ENCODE assay signal across 16 cellular contexts in genomic region chr4:73727685-73728084, GRCh38. TPM values are rescaled to one million over a fixed set of nuclear protein-coding genes. Genes with fewer than 3 reads are reported as not detected.
DNase-seq lines count a peak whose midpoint lies in the region; ATAC-seq and TF ChIP-seq lines count a peak whose summit lies in the region.
"Had no signal": no experiment of that assay in that cellular context is flagged by ENCODE, and none has a peak within 500 bp of the region (broad histone marks: within the 10 kb centered on the region; RNA-seq: fewer than 3 reads in every experiment).

No MANE protein-coding gene starts in this region.

- no peaks in the 10 kb centered on the region for H3K36me3 ChIP-seq in testis (ENCODE audit: low read depth, missing control alignments)
- H3K36me3 ChIP-seq: colonic mucosa, prostate gland, thoracic aorta had no signal

- H3K9me3 Mint-ChIP-seq in endothelial cell (ENCODE audit: unreplicated experiment) = no peaks in the 10 kb centered on the region
- no peaks in the 10 kb centered on the region for H3K9me3 Mint-ChIP-seq in activated naive CD8-positive, alpha-beta T cell treated with anti-CD3 and anti-CD28 coated beads for 36 hours
- H3K9me3 Mint-ChIP-seq: activated T-helper 17 cell treated with anti-CD3 and anti-CD28 coated beads, Interleukin-2, amount 50 U/mL, for 72 hours had no signal

- H3K4me1 ChIP-seq in testis = no peaks in the 10 kb centered on the region
- H3K4me1 ChIP-seq: colonic mucosa, prostate gland had no signal

- DNase-seq in GM12865 (ENCODE audit: low read depth) (peak; percentile 59), endothelial cell (ENCODE audit: low spot score) (no peak), foreskin fibroblast (no peak), testis (no peak)
- no peak for DNase-seq in activated naive CD8-positive, alpha-beta T cell treated with anti-CD3 and anti-CD28 coated beads for 36 hours
- DNase-seq: activated CD4-positive, alpha-beta T cell treated with anti-CD3 and anti-CD28 coated beads for 1 hour; colonic mucosa; head of caudate nucleus; Right ventricle myocardium superior; stimulated activated CD4-positive, alpha-beta T cell treated with anti-CD3 and anti-CD28 coated beads, Interleukin-4, amount 100 ng/mL, for 4 hours had no signal

- no peak for TF ChIP-seq CTCF in GM12865 (IDR thresholded peaks at IDR 0.05; ENCODE audit: insufficient read depth, low read depth, low read length, missing control alignments)
- TF ChIP-seq CTCF in endothelial cell (IDR thresholded peaks at IDR 0.05; ENCODE audit: unreplicated experiment) = no peak
- no peak for TF ChIP-seq CTCF in foreskin fibroblast (IDR thresholded peaks at IDR 0.05; ENCODE audit: low read depth, low read length)
- TF ChIP-seq CTCF in testis (IDR thresholded peaks at IDR 0.05) = no peak

- H3K27me3 ChIP-seq in testis = no peaks in the 10 kb centered on the region
- H3K27me3 ChIP-seq: colonic mucosa had no signal

- no peak for TF ChIP-seq POLR2A in testis (IDR thresholded peaks at IDR 0.05)

- 88 to 92% methylated on average over 8 of the region's 8 CpGs for WGBS in testis, 2 donors

- peaks cover 29% of the 10 kb centered on the region for H3K4me1 Mint-ChIP-seq in endothelial cell (ENCODE audit: unreplicated experiment)
- H3K4me1 Mint-ChIP-seq in activated naive CD8-positive, alpha-beta T cell treated with anti-CD3 and anti-CD28 coated beads for 36 hours = peaks cover 3% of the 10 kb centered on the region
- H3K4me1 Mint-ChIP-seq: activated T-helper 17 cell treated with anti-CD3 and anti-CD28 coated beads, Interleukin-2, amount 50 U/mL, for 72 hours had no signal

- ATAC-seq in GM21528 (IDR thresholded peaks at IDR 0.05; ENCODE audit: low FRiP score, unreplicated experiment) (peak; percentile 56), HG03196 (IDR thresholded peaks at IDR 0.05; ENCODE audit: unreplicated experiment) (peak; percentile 49)
- no peak for ATAC-seq in activated CD4-positive, CD25-positive, alpha-beta regulatory T cell treated with anti-CD3 and anti-CD28 coated beads, Interleukin-2, amount 50 U/mL, for 24 hours
- ATAC-seq: activated T-helper 17 cell treated with anti-CD3 and anti-CD28 coated beads, Interleukin-2, amount 50 U/mL, for 72 hours had no signal

- no peaks in the 10 kb centered on the region for H3K36me3 Mint-ChIP-seq in endothelial cell (ENCODE audit: low read depth, unreplicated experiment)
- no peaks in the 10 kb centered on the region for H3K36me3 Mint-ChIP-seq in activated naive CD8-positive, alpha-beta T cell treated with anti-CD3 and anti-CD28 coated beads for 36 hours

- H3K9me3 ChIP-seq in testis = no peaks in the 10 kb centered on the region
- H3K9me3 ChIP-seq: colonic mucosa, prostate gland, thoracic aorta had no signal

- H3K4me3 ChIP-seq in GM12865 (ENCODE audit: low read depth, low read length) (no peak overlapping the region), foreskin fibroblast (ENCODE audit: low read depth in 1 of 2, low read length in 2 of 2) (no peak overlapping the region), testis (no peak overlapping the region)
- H3K4me3 ChIP-seq: colonic mucosa, prostate gland, thoracic aorta had no signal

- no peak overlapping the region for H3K4me3 Mint-ChIP-seq in endothelial cell (ENCODE audit: unreplicated experiment)
- H3K4me3 Mint-ChIP-seq in activated naive CD8-positive, alpha-beta T cell treated with anti-CD3 and anti-CD28 coated beads for 36 hours = no peak overlapping the region
- H3K4me3 Mint-ChIP-seq: activated T-helper 17 cell treated with anti-CD3 and anti-CD28 coated beads, Interleukin-2, amount 50 U/mL, for 72 hours had no signal

- H3K27ac ChIP-seq in testis = no peak overlapping the region
- H3K27ac ChIP-seq: colonic mucosa, prostate gland, thoracic aorta had no signal

- peak overlapping the region; percentile 22 for H3K27ac Mint-ChIP-seq in endothelial cell (ENCODE audit: unreplicated experiment)
- no peak overlapping the region for H3K27ac Mint-ChIP-seq in activated naive CD8-positive, alpha-beta T cell treated with anti-CD3 and anti-CD28 coated beads for 36 hours
- H3K27ac Mint-ChIP-seq: activated T-helper 17 cell treated with anti-CD3 and anti-CD28 coated beads, Interleukin-2, amount 50 U/mL, for 72 hours had no signal

- intact Hi-C loops in testis (cut with DNase I; ENCODE audit: low total_unique reads) = no loop called here

- H3K27me3 Mint-ChIP-seq in endothelial cell (ENCODE audit: unreplicated experiment) = peaks cover 3% of the 10 kb centered on the region
- peaks cover 3% of the 10 kb centered on the region for H3K27me3 Mint-ChIP-seq in activated naive CD8-positive, alpha-beta T cell treated with anti-CD3 and anti-CD28 coated beads for 36 hours

RNA-seq across cellular contexts. Expression of gene CXCL8, which starts 12.7 kb away (rescaled TPM):
- not detected for total RNA-seq in endothelial cell (ENCODE audit: unreplicated experiment)
- total RNA-seq in testis = not detected
- polyA plus RNA-seq in testis (ENCODE audit: insufficient read depth, low read depth, low replicate concordance) = 0.66 TPM
- total RNA-seq in activated naive CD8-positive, alpha-beta T cell treated with anti-CD3 and anti-CD28 coated beads for 36 hours = under 1 TPM; 0.31 to 0.38 TPM
- total RNA-seq: Right ventricle myocardium superior had no signal

Comparison
In these comparisons a context has a peak if more than half of its experiments do, and no peak if none do; other contexts are left out.
1. ATAC-seq: peak in GM21528 (single experiment) and HG03196 (single experiment); none in activated CD4-positive, CD25-positive, alpha-beta regulatory T cell treated with anti-CD3 and anti-CD28 coated beads, Interleukin-2, amount 50 U/mL, for 24 hours (0 of 2).